ENCODE assay signal across 17 cellular contexts in genomic region chr3:136898549-136898948, GRCh38. TPM values are rescaled to one million over a fixed set of nuclear protein-coding genes. Genes with fewer than 3 reads are reported as not detected.
DNase-seq lines count a peak whose midpoint lies in the region; ATAC-seq and TF ChIP-seq lines count a peak whose summit lies in the region.
"Had no signal": no experiment of that assay in that cellular context is flagged by ENCODE, and none has a peak within 500 bp of the region (broad histone marks: within the 10 kb centered on the region; RNA-seq: fewer than 3 reads in every experiment).

No MANE protein-coding gene starts in this region.

- no peak overlapping the region for H3K23ac ChIP-seq in mesenchymal stem cell (ENCODE audit: low read length in 2 of 2)

- no peak for DNase-seq in CD4-positive, alpha-beta T cell
- DNase-seq in Caco-2, result no peak
- DNase-seq in activated B cell treated with CpG ODN at 0.5 μM for 24 hours, result no peak
- DNase-seq in medulla oblongata (ENCODE audit: extremely low spot score), result peak; percentile 38
- no peak for DNase-seq in Peyer's patch
- DNase-seq in mesenchymal stem cell, result no peak
- DNase-seq in activated CD4-positive, CD25-positive, alpha-beta regulatory T cell (lab: John Stamatoyannopoulos, UW), result no peak
- DNase-seq: activated T-cell treated with anti-CD3 and anti-CD28 coated beads, Interleukin-2, amount 50 U/mL, for 1 hour; aorta; H9; NCI-H69; pancreas; tibial artery had no signal

- BruUV-seq in Caco-2 (replicated peaks; lab: Mats Ljungman, UMichigan), result no TSS peak

- peak overlapping the region; percentile 1 for H3K4me3 Mint-ChIP-seq in CD4-positive, alpha-beta T cell
- no peak overlapping the region for H3K4me3 Mint-ChIP-seq in Caco-2 (ENCODE audit: unreplicated experiment)
- no peak overlapping the region for H3K4me3 Mint-ChIP-seq in activated B cell treated with CpG ODN at 0.5 μM for 24 hours
- H3K4me3 Mint-ChIP-seq: activated CD4-positive, alpha-beta T cell treated with anti-CD3 and anti-CD28 coated beads, Interleukin-2, amount 10 ng/mL, durations not matched to agents 24 days and 14 days; H9 had no signal

- no peak overlapping the region for H2BK120ac ChIP-seq in mesenchymal stem cell (ENCODE audit: low read depth, low read length)

- H3K36me3 ChIP-seq in Caco-2 (ENCODE audit: control insufficient read depth, insufficient read depth, low read length) (no peaks in the 10 kb centered on the region), Peyer's patch (no peaks in the 10 kb centered on the region), mesenchymal stem cell (ENCODE audit: control insufficient read depth in 1 of 2, insufficient read depth in 2 of 2, low read depth in 1 of 2, low read length in 2 of 2) (peaks cover 3 to 21% of the 10 kb centered on the region in 2 experiments)
- H3K36me3 ChIP-seq: pancreas had no signal

- peaks cover 5% of the 10 kb centered on the region for H3K9me3 Mint-ChIP-seq in CD4-positive, alpha-beta T cell
- H3K9me3 Mint-ChIP-seq in Caco-2 (ENCODE audit: unreplicated experiment), result peaks cover 33% of the 10 kb centered on the region
- H3K9me3 Mint-ChIP-seq in activated B cell treated with CpG ODN at 0.5 μM for 24 hours, result peaks cover 2% of the 10 kb centered on the region

- H3K36me3 Mint-ChIP-seq in CD4-positive, alpha-beta T cell (ENCODE audit: low read depth), result peaks cover 61% of the 10 kb centered on the region
- H3K36me3 Mint-ChIP-seq in Caco-2 (ENCODE audit: insufficient read depth, unreplicated experiment) (peaks cover 20% of the 10 kb centered on the region), activated B cell treated with CpG ODN at 0.5 μM for 24 hours (ENCODE audit: low read depth) (peaks cover 30% of the 10 kb centered on the region)

- no peak overlapping the region for H3K27ac ChIP-seq in CD4-positive, alpha-beta T cell (ENCODE audit: low read depth, low read length)
- H3K27ac ChIP-seq in Peyer's patch (no peak overlapping the region), mesenchymal stem cell (ENCODE audit: low read length, poor library complexity, severe bottlenecking) (no peak overlapping the region)
- H3K27ac ChIP-seq: BLaER1, pancreas, tibial artery had no signal

- H3K14ac ChIP-seq in mesenchymal stem cell (ENCODE audit: low read length in 2 of 2), result no peak overlapping the region

- TF ChIP-seq POLR2A in Peyer's patch (IDR thresholded peaks at IDR 0.05), result no peak

- H3K4me3 ChIP-seq in Caco-2 (ENCODE audit: low read depth, low read length) (no peak overlapping the region), Peyer's patch (no peak overlapping the region), mesenchymal stem cell (ENCODE audit: insufficient read depth in 1 of 2, low read depth in 1 of 2, low read length in 2 of 2) (no peak overlapping the region)
- H3K4me3 ChIP-seq: BLaER1, pancreas, skin epidermis, tibial artery had no signal

- CTCF ChIA-PET in CD4-positive, alpha-beta T cell (lab: Charles Lee), result interaction anchor here (1.1 to 1.3 kb wide), 2 partner anchors 12 to 146 kb away, joined by 3 read pairs; partner anchors contain the start of gene STAG1
- CTCF ChIA-PET in Caco-2 (lab: Charles Lee), result no interaction called here
- CTCF ChIA-PET in activated B cell treated with CpG ODN at 0.5 μM for 24 hours (lab: Charles Lee), result no interaction called here

- H2BK12ac ChIP-seq in mesenchymal stem cell (ENCODE audit: low read length in 2 of 2), result no peak overlapping the region

- no peak overlapping the region for H2AFZ ChIP-seq in mesenchymal stem cell (ENCODE audit: low read depth, low read length)

- intact Hi-C loops in CD4-positive, alpha-beta T cell (cut with DNase I, micrococcal nuclease), result loop anchor here (5.0 kb wide), 1 partner anchor 36 kb away; the partner anchor contains the start of gene NCK1 (in 2 of the 2)
- intact Hi-C loops in Caco-2 (cut with micrococcal nuclease; ENCODE audit: unreplicated experiment), result no loop called here
- intact Hi-C loops in activated B cell treated with CpG ODN at 0.5 μM for 24 hours (cut with micrococcal nuclease), result loop anchor here (5.0 kb wide), 1 partner anchor 39 kb away; no protein-coding TSS in a partner anchor

- H3K9ac ChIP-seq in mesenchymal stem cell (ENCODE audit: low read length), result no peak overlapping the region
- H3K9ac ChIP-seq: BLaER1 had no signal

- peaks cover 4% of the 10 kb centered on the region for H3K79me1 ChIP-seq in mesenchymal stem cell (replicated peaks; ENCODE audit: low read length, poor library complexity, severe bottlenecking)

- ATAC-seq in CD4-positive, alpha-beta T cell (ENCODE audit: poor library complexity), result no peak
- ATAC-seq in activated B cell treated with CpG ODN at 0.5 μM for 24 hours (ENCODE audit: low read depth), result no peak
- ATAC-seq in GM21825 (IDR thresholded peaks at IDR 0.05; ENCODE audit: unreplicated experiment), result no peak
- ATAC-seq: pancreas had no signal

- H3K4me1 ChIP-seq in Caco-2 (peaks cover 41% of the 10 kb centered on the region), Peyer's patch (peaks cover 0 to 8% (median 2%) of the 10 kb centered on the region in 4 donors), mesenchymal stem cell (ENCODE audit: control insufficient read depth, insufficient read depth, low read depth, low read length) (no peaks in the 10 kb centered on the region)

- H4K8ac ChIP-seq in mesenchymal stem cell (ENCODE audit: low read length), result no peak overlapping the region

- POLR2A ChIA-PET in CD4-positive, alpha-beta T cell (lab: Charles Lee), result interaction anchor here (0.9 to 2.3 kb wide), 9 partner anchors 11 to 146 kb away, joined by 3 to 15 read pairs (median 4); partner anchors contain the start of genes NCK1 and STAG1
- POLR2A ChIA-PET in Caco-2 (lab: Charles Lee) (no interaction called here), activated B cell treated with CpG ODN at 0.5 μM for 24 hours (lab: Charles Lee) (interaction anchor here (0.7 to 1.9 kb wide), 3 partner anchors 25 to 146 kb away, joined by 3 to 5 read pairs (median 3); partner anchors contain the start of gene STAG1)

- H3K18ac ChIP-seq in mesenchymal stem cell (ENCODE audit: low read depth in 1 of 2, low read length in 2 of 2), result no peak overlapping the region

- H2AK5ac ChIP-seq in mesenchymal stem cell (ENCODE audit: low read length, severe bottlenecking), result no peak overlapping the region

- H3K27me3 ChIP-seq in CD4-positive, alpha-beta T cell (ENCODE audit: control insufficient read depth, insufficient read depth, low read length), result no peaks in the 10 kb centered on the region
- no peaks in the 10 kb centered on the region for H3K27me3 ChIP-seq in Caco-2 (replicated peaks; ENCODE audit: control insufficient read depth, insufficient read depth, low read length)
- no peaks in the 10 kb centered on the region for H3K27me3 ChIP-seq in Peyer's patch
- H3K27me3 ChIP-seq in mesenchymal stem cell (ENCODE audit: control insufficient read depth in 1 of 2, insufficient read depth in 1 of 2, low read length in 2 of 2), result no peaks in the 10 kb centered on the region
- H3K27me3 ChIP-seq: BLaER1, pancreas, tibial artery had no signal

- H2BK5ac ChIP-seq in mesenchymal stem cell (ENCODE audit: low read depth, low read length, poor library complexity, severe bottlenecking), result no peak overlapping the region

- H3K9me3 ChIP-seq in CD4-positive, alpha-beta T cell (ENCODE audit: control insufficient read depth, low read length), result peaks cover 6% of the 10 kb centered on the region
- H3K9me3 ChIP-seq in Caco-2 (peaks cover 15% of the 10 kb centered on the region), Peyer's patch (no peaks in the 10 kb centered on the region), mesenchymal stem cell (ENCODE audit: control insufficient read depth, low read length) (peaks cover 17% of the 10 kb centered on the region)
- H3K9me3 ChIP-seq: pancreas, tibial artery had no signal

- WGBS in mesenchymal stem cell, result 77% methylated on average over 4 of the region's 4 CpGs

- no peak overlapping the region for H3K4ac ChIP-seq in mesenchymal stem cell (ENCODE audit: low read depth in 1 of 2, low read length in 2 of 2)

- TF ChIP-seq CTCF in CD4-positive, alpha-beta T cell (IDR thresholded peaks at IDR 0.05), result no peak
- TF ChIP-seq CTCF in Caco-2 (IDR thresholded peaks at IDR 0.05; ENCODE audit: insufficient read depth in 1 of 2, low read depth in 1 of 2, low read length in 1 of 2, severe bottlenecking in 1 of 2, unreplicated experiment in 1 of 2) (no peak), activated B cell treated with CpG ODN at 0.5 μM for 24 hours (IDR thresholded peaks at IDR 0.05) (no peak), Peyer's patch (IDR thresholded peaks at IDR 0.05) (no peak)

- H3K4me1 Mint-ChIP-seq in CD4-positive, alpha-beta T cell (ENCODE audit: low read depth), result peaks cover 76% of the 10 kb centered on the region
- H3K4me1 Mint-ChIP-seq in Caco-2 (ENCODE audit: low read depth, unreplicated experiment) (peaks cover 32% of the 10 kb centered on the region), activated B cell treated with CpG ODN at 0.5 μM for 24 hours (peaks cover 73% of the 10 kb centered on the region)

- H3K4me2 ChIP-seq in mesenchymal stem cell (ENCODE audit: low read length, poor library complexity, severe bottlenecking), result no peak overlapping the region
- H3K4me2 ChIP-seq: BLaER1 had no signal

- H2BK15ac ChIP-seq in mesenchymal stem cell (ENCODE audit: low read depth, poor library complexity, severe bottlenecking), result no peak overlapping the region

- H3K27me3 Mint-ChIP-seq in CD4-positive, alpha-beta T cell, result no peaks in the 10 kb centered on the region
- no peaks in the 10 kb centered on the region for H3K27me3 Mint-ChIP-seq in Caco-2 (ENCODE audit: insufficient read depth, unreplicated experiment)
- no peaks in the 10 kb centered on the region for H3K27me3 Mint-ChIP-seq in activated B cell treated with CpG ODN at 0.5 μM for 24 hours
- H3K27me3 Mint-ChIP-seq: activated CD4-positive, alpha-beta T cell treated with anti-CD3 and anti-CD28 coated beads, Interleukin-2, amount 10 ng/mL, durations not matched to agents 24 days and 14 days had no signal

- no peak overlapping the region for H4K91ac ChIP-seq in mesenchymal stem cell (ENCODE audit: low read length)

- H3K27ac Mint-ChIP-seq in CD4-positive, alpha-beta T cell, result peak overlapping the region; percentile 52
- H3K27ac Mint-ChIP-seq in Caco-2 (ENCODE audit: unreplicated experiment), result peak overlapping the region; percentile 49
- H3K27ac Mint-ChIP-seq in activated B cell treated with CpG ODN at 0.5 μM for 24 hours, result peak overlapping the region; percentile 66
- H3K27ac Mint-ChIP-seq: activated CD4-positive, alpha-beta T cell treated with anti-CD3 and anti-CD28 coated beads, Interleukin-2, amount 10 ng/mL, durations not matched to agents 24 days and 14 days had no signal

RNA-seq across cellular contexts. Expression of gene NCK1, which starts 36.5 kb away (rescaled TPM):
- total RNA-seq in CD4-positive, alpha-beta T cell, result 10 to 100 TPM; 52.9 to 55.0 TPM
- 37.3 and 41.2 TPM in 2 replicates for total RNA-seq in Caco-2 (2022)
- 29.7 and 30.8 TPM in 2 replicates for total RNA-seq in activated B cell treated with CpG ODN at 0.5 μM for 24 hours
- 10 to 100 TPM; 11.9 to 48.7 (median 33.5) TPM for total RNA-seq in Peyer's patch
- 48.0 TPM for polyA plus RNA-seq in mesenchymal stem cell (2013, experiment 1 of 2)
- polyA plus RNA-seq in mesenchymal stem cell (2013, experiment 2 of 2), result 47.2 TPM

RNA-seq across cellular contexts. Expression of gene IL20RB, which starts 59.2 kb away (rescaled TPM):
- total RNA-seq in CD4-positive, alpha-beta T cell, result 1 to 10 TPM; 1.5 to 2.2 TPM
- 5.5 and 6.9 TPM in 2 replicates for total RNA-seq in Caco-2 (2022)
- 0.98 and 1.5 TPM in 2 replicates for total RNA-seq in activated B cell treated with CpG ODN at 0.5 μM for 24 hours
- total RNA-seq in Peyer's patch, result 1 to 10 TPM in 2 of 4 donors, under 1 TPM in 2; 0.54 to 1.7 (median 0.81) TPM
- 2.4 TPM for polyA plus RNA-seq in mesenchymal stem cell (2013, experiment 1 of 2)
- polyA plus RNA-seq in mesenchymal stem cell (2013, experiment 2 of 2), result 2.5 TPM
